27 cellular contexts compared by ENCODE assay signal in genomic region chr3:256501-256900, GRCh38. TPM values are rescaled to one million over a fixed set of nuclear protein-coding genes. Genes with fewer than 3 reads are reported as not detected.
"Had no signal": no experiment of that assay in that cellular context is flagged by ENCODE, and none has a peak within 500 bp of the region (broad histone marks: within the 10 kb centered on the region; RNA-seq: fewer than 3 reads in every experiment).

No MANE protein-coding gene starts in this region.

- H3K9me3 ChIP-seq: colonic mucosa, esophagus muscularis mucosa, gastroesophageal sphincter, heart left ventricle, prostate gland, sigmoid colon, testis, tibial artery had no signal

- H3K27me3 ChIP-seq: colonic mucosa, esophagus muscularis mucosa, foreskin keratinocyte, gastroesophageal sphincter, heart left ventricle, hepatocyte, left lung, neural progenitor cell, right atrium auricular region, sigmoid colon, testis, tibial artery had no signal

- H3K36me3 ChIP-seq: colonic mucosa, esophagus muscularis mucosa, gastroesophageal sphincter, heart left ventricle, left lung, neural progenitor cell, prostate gland, right atrium auricular region, sigmoid colon, tibial artery had no signal

- H3K9ac ChIP-seq: neural progenitor cell had no signal

- DNase-seq: central memory CD4-positive, alpha-beta T cell; colonic mucosa; effector CD8-positive, alpha-beta T cell; endodermal cell; foreskin keratinocyte; heart left ventricle; left cardiac atrium; left lung; mesendoderm; midbrain; naive thymus-derived CD4-positive, alpha-beta T cell; sigmoid colon; stimulated activated CD4-positive, alpha-beta T cell treated with anti-CD3 and anti-CD28 coated beads, Interleukin-15, amount 100 ng/mL, for 24 hours; stimulated activated CD4-positive, alpha-beta T cell treated with anti-CD3 and anti-CD28 coated beads, Interleukin-2, amount 100 ng/mL, for 48 hours; stimulated activated naive B cell treated with anti-CD40 and anti-IgM and Interleukin-4, amounts not matched to agents 10 μg/mL and 1 μg/mL and 100 μg/mL, for 72 hours; substantia nigra; testis; tibial artery had no signal

- H3K4me1 ChIP-seq: colonic mucosa, esophagus muscularis mucosa, foreskin keratinocyte, gastroesophageal sphincter, heart left ventricle, left lung, neural progenitor cell, prostate gland, right atrium auricular region, sigmoid colon, testis, tibial artery had no signal

- ATAC-seq: foreskin keratinocyte; gastroesophageal sphincter; heart left ventricle; left cardiac atrium; left lung; naive thymus-derived CD4-positive, alpha-beta T cell; stimulated activated naive B cell treated with anti-CD40 and anti-IgM and Interleukin-4, amounts not matched to agents 10 μg/mL and 1 μg/mL and 100 μg/mL, for 72 hours had no signal

- H3K27ac ChIP-seq: colonic mucosa, esophagus muscularis mucosa, foreskin keratinocyte, gastroesophageal sphincter, heart left ventricle, hepatocyte, left lung, neural progenitor cell, prostate gland, right atrium auricular region, sigmoid colon, skin epidermis, testis, tibial artery had no signal

- H3K4me3 ChIP-seq: colonic mucosa, esophagus muscularis mucosa, gastroesophageal sphincter, heart left ventricle, hepatocyte, left lung, neural progenitor cell, prostate gland, right atrium auricular region, sigmoid colon, skin epidermis, testis, tibial artery had no signal

RNA-seq across cellular contexts. Expression of gene CHL1, which starts 59.9 kb away (rescaled TPM):
- total RNA-seq: chondrocyte; foreskin keratinocyte; lung microvascular endothelial cell; naive thymus-derived CD4-positive, alpha-beta T cell had no signal
